ENCODE assay signal across 1 cellular context in genomic region chr16:71585318-71585703, GRCh38.
TF ChIP-seq lines count a peak whose summit lies in the region.

No MANE protein-coding gene starts in this region.

TF ChIP-seq in HepG2, 621 proteins besides CTCF, POLR2A, EP300 and RAD21 (continued from another document and continues in another):
- TF ChIP-seq ZNF614 (CRISPR knock-in tag; IDR thresholded peaks at IDR 0.05; ENCODE audit: borderline replicate concordance), result peak; percentile 91
- peak; percentile 68; the same call in 1 of the 2 replicates for TF ChIP-seq HOMEZ (CRISPR knock-in tag; IDR thresholded peaks at IDR 0.05; ENCODE audit: low read depth)
- 0 out of 2 replicates have a peak, but pooled peaks have one; percentile 76 for TF ChIP-seq KDM6A (CRISPR knock-in tag; IDR thresholded peaks at IDR 0.05; ENCODE audit: low read depth)
- no peak for TF ChIP-seq TSC22D2 (CRISPR knock-in tag; IDR thresholded peaks at IDR 0.05; ENCODE audit: borderline replicate concordance)
- peak; percentile 46; the same call in 1 of the 2 replicates for TF ChIP-seq HDAC1 (CRISPR knock-in tag; IDR thresholded peaks at IDR 0.05)
- TF ChIP-seq SUZ12 (IDR thresholded peaks at IDR 0.05; ENCODE audit: low read depth, low read length), result no peak
- peak; percentile 62; the same call in 1 of the 2 replicates for TF ChIP-seq SOX5 (CRISPR knock-in tag; IDR thresholded peaks at IDR 0.05; ENCODE audit: borderline replicate concordance)
- peak; percentile 82 for TF ChIP-seq FOXA3 (CRISPR knock-in tag; IDR thresholded peaks at IDR 0.05)
- peak; percentile 97 for TF ChIP-seq MED1 (CRISPR knock-in tag; IDR thresholded peaks at IDR 0.05)
- TF ChIP-seq TEAD3 (CRISPR knock-in tag; optimal IDR thresholded peaks at IDR 0.05; ENCODE audit: borderline replicate concordance), result peak; percentile 62
- TF ChIP-seq MLX (CRISPR knock-in tag; IDR thresholded peaks at IDR 0.05), result peak; percentile 57; the same call in 1 of the 2 replicates
- TF ChIP-seq ZIK1 (CRISPR knock-in tag; IDR thresholded peaks at IDR 0.05; ENCODE audit: borderline replicate concordance, low read depth), result 0 out of 2 replicates have a peak, but pooled peaks have one; percentile 40
- TF ChIP-seq PITX1 (CRISPR knock-in tag; IDR thresholded peaks at IDR 0.05), result peak; percentile 86
- peak; percentile 36; the same call in 1 of the 2 replicates for TF ChIP-seq POLR2AphosphoS5 (IDR thresholded peaks at IDR 0.05; ENCODE audit: low read depth, low read length)
- TF ChIP-seq ATF2 (CRISPR knock-in tag; IDR thresholded peaks at IDR 0.05), result peak; percentile 57; the same call in 1 of the 2 replicates
- peak; percentile 89 for TF ChIP-seq TEF (CRISPR knock-in tag; IDR thresholded peaks at IDR 0.05)
- 0 out of 2 replicates have a peak, but pooled peaks have one; percentile 9 for TF ChIP-seq SSRP1 (CRISPR knock-in tag; IDR thresholded peaks at IDR 0.05)
- TF ChIP-seq ZNF512B (CRISPR knock-in tag; IDR thresholded peaks at IDR 0.05; ENCODE audit: borderline replicate concordance), result 0 out of 2 replicates have a peak, but pooled peaks have one; percentile 9
- peak; percentile 73; the same call in 1 of the 2 replicates for TF ChIP-seq HMG20A (CRISPR knock-in tag; IDR thresholded peaks at IDR 0.05; ENCODE audit: borderline replicate concordance)
- peak; percentile 80; the same call in 1 of the 2 replicates for TF ChIP-seq NFIC (IDR thresholded peaks at IDR 0.05; ENCODE audit: low read length)
- peak; percentile 75; the same call in 1 of the 2 replicates for TF ChIP-seq TARDBP (CRISPR knock-in tag; IDR thresholded peaks at IDR 0.05)
- TF ChIP-seq ZNF354B (CRISPR knock-in tag; IDR thresholded peaks at IDR 0.05), result peak; percentile 75; the same call in 1 of the 2 replicates
- TF ChIP-seq NR2F6 (IDR thresholded peaks at IDR 0.05), result no peak
- 0 out of 2 replicates have a peak, but pooled peaks have one; percentile 14 for TF ChIP-seq NR2F6 (CRISPR knock-in tag; IDR thresholded peaks at IDR 0.05)
- TF ChIP-seq GABPB1 (CRISPR knock-in tag; IDR thresholded peaks at IDR 0.05), result no peak
- no peak for TF ChIP-seq ZBTB46 (CRISPR knock-in tag; IDR thresholded peaks at IDR 0.05; ENCODE audit: borderline replicate concordance)
- TF ChIP-seq ZNF652 (CRISPR knock-in tag; IDR thresholded peaks at IDR 0.05; ENCODE audit: borderline replicate concordance, low read depth), result peak; percentile 95
- TF ChIP-seq NFAT5 (CRISPR knock-in tag; IDR thresholded peaks at IDR 0.05), result no peak
- TF ChIP-seq FOXA1 (IDR thresholded peaks at IDR 0.05), result no peak
- peak; percentile 87 for TF ChIP-seq FOXA1 (CRISPR knock-in tag; IDR thresholded peaks at IDR 0.05)
- TF ChIP-seq PPARG (CRISPR knock-in tag; conservative IDR thresholded peaks at IDR 0.05), result peak; percentile 28; the same call in 1 of the 2 replicates
- TF ChIP-seq SIN3B (IDR thresholded peaks at IDR 0.05; ENCODE audit: low read length), result no peak
- peak; percentile 40; the same call in 1 of the 2 replicates for TF ChIP-seq FOXO1 (CRISPR knock-in tag; IDR thresholded peaks at IDR 0.05)
- TF ChIP-seq HDAC2 (CRISPR knock-in tag; IDR thresholded peaks at IDR 0.05), result peak; percentile 90
- no peak for TF ChIP-seq ZNF34 (CRISPR knock-in tag; IDR thresholded peaks at IDR 0.05; ENCODE audit: borderline replicate concordance)
- peak; percentile 47; the same call in 1 of the 2 replicates for TF ChIP-seq CSRNP1 (CRISPR knock-in tag; IDR thresholded peaks at IDR 0.05)
- peak; percentile 46; the same call in 1 of the 2 replicates for TF ChIP-seq HNF1B (CRISPR knock-in tag; IDR thresholded peaks at IDR 0.05)
- TF ChIP-seq ZNF564 (CRISPR knock-in tag; IDR thresholded peaks at IDR 0.05), result no peak
- peak; percentile 69; the same call in 1 of the 2 replicates for TF ChIP-seq GATAD2A (CRISPR knock-in tag; IDR thresholded peaks at IDR 0.05)
- TF ChIP-seq ZMYM2 (CRISPR knock-in tag; IDR thresholded peaks at IDR 0.05), result no peak
- peak; percentile 26; the same call in 1 of the 2 replicates for TF ChIP-seq GATAD1 (CRISPR knock-in tag; IDR thresholded peaks at IDR 0.05)
- TF ChIP-seq TCF7 (IDR thresholded peaks at IDR 0.05; ENCODE audit: low read depth), result peak; percentile 47
- TF ChIP-seq ZBTB7B (CRISPR knock-in tag; IDR thresholded peaks at IDR 0.05), result peak; percentile 20; the same call in 1 of the 2 replicates
